Comparison of ENCODE assay signal across 3 cellular contexts in genomic region chr14:93331375-93332031, GRCh38.
TF ChIP-seq lines count a peak whose summit lies in the region.

No MANE protein-coding gene starts in this region.

TF ChIP-seq in SK-N-SH, 30 proteins besides CTCF, POLR2A, EP300 and RAD21:
- TF ChIP-seq FOXM1 (IDR thresholded peaks at IDR 0.05; ENCODE audit: low read depth) (no peak), REST (IDR thresholded peaks at IDR 0.05; ENCODE audit: low read depth, low read length) (no peak), SMC3 (IDR thresholded peaks at IDR 0.05; ENCODE audit: low read depth, low read length) (no peak), POLR2AphosphoS5 (IDR thresholded peaks at IDR 0.05; ENCODE audit: low read depth, low read length) (no peak), TEAD4 (IDR thresholded peaks at IDR 0.05; ENCODE audit: borderline replicate concordance, insufficient read depth) (no peak), USF1 (IDR thresholded peaks at IDR 0.05; ENCODE audit: borderline replicate concordance, low read depth) (no peak), RFX5 (IDR thresholded peaks at IDR 0.05; ENCODE audit: low read length) (no peak), YY1 (IDR thresholded peaks at IDR 0.05; ENCODE audit: low read depth) (no peak), MXI1 (IDR thresholded peaks at IDR 0.05; ENCODE audit: low read depth, low read length) (no peak)

TF ChIP-seq in SK-N-SH treated with all-trans-retinoic acid at 6 μM for 48 hours, 23 proteins besides CTCF, POLR2A, EP300 and RAD21:
- TF ChIP-seq SNAI2 (CRISPR knock-in tag; IDR thresholded peaks at IDR 0.05): no peak
- no peak for TF ChIP-seq ARNTL (CRISPR knock-in tag; IDR thresholded peaks at IDR 0.05; ENCODE audit: borderline replicate concordance, low read depth)
- TF ChIP-seq ZC3H10 (CRISPR knock-in tag; IDR thresholded peaks at IDR 0.05): no peak
- no peak for TF ChIP-seq ZNF8 (CRISPR knock-in tag; IDR thresholded peaks at IDR 0.05)
- no peak for TF ChIP-seq GLIS3 (CRISPR knock-in tag; IDR thresholded peaks at IDR 0.05)
- TF ChIP-seq TSHZ2 (CRISPR knock-in tag; IDR thresholded peaks at IDR 0.05): no peak
- no peak for TF ChIP-seq PATZ1 (CRISPR knock-in tag; IDR thresholded peaks at IDR 0.05; ENCODE audit: borderline replicate concordance)
- no peak for TF ChIP-seq ZNF70 (CRISPR knock-in tag; IDR thresholded peaks at IDR 0.05)
- TF ChIP-seq ZNF565 (CRISPR knock-in tag; conservative IDR thresholded peaks at IDR 0.05; ENCODE audit: low read depth): no peak
- TF ChIP-seq POU6F1 (CRISPR knock-in tag; IDR thresholded peaks at IDR 0.05; ENCODE audit: borderline replicate concordance, low read depth): no peak
- TF ChIP-seq CSDC2 (CRISPR knock-in tag; IDR thresholded peaks at IDR 0.05): no peak
- TF ChIP-seq RARB (CRISPR knock-in tag; IDR thresholded peaks at IDR 0.05): no peak
- TF ChIP-seq ZFP30 (CRISPR knock-in tag; IDR thresholded peaks at IDR 0.05): no peak
- no peak for TF ChIP-seq BACH2 (CRISPR knock-in tag; IDR thresholded peaks at IDR 0.05; ENCODE audit: borderline replicate concordance)
- no peak for TF ChIP-seq PPARA (CRISPR knock-in tag; IDR thresholded peaks at IDR 0.05; ENCODE audit: borderline replicate concordance)
- TF ChIP-seq ESRRG (CRISPR knock-in tag; IDR thresholded peaks at IDR 0.05): no peak
- TF ChIP-seq CSRNP3 (CRISPR knock-in tag; IDR thresholded peaks at IDR 0.05): no peak

TF ChIP-seq in HepG2, 621 proteins besides CTCF, POLR2A, EP300 and RAD21:
- TF ChIP-seq NFIB (CRISPR knock-in tag; IDR thresholded peaks at IDR 0.05; ENCODE audit: borderline replicate concordance) (no peak), ARID2 (CRISPR knock-in tag; IDR thresholded peaks at IDR 0.05; ENCODE audit: borderline replicate concordance) (0 out of 2 replicates have a peak, but pooled peaks have one; percentile 72), TEAD2 (CRISPR knock-in tag; IDR thresholded peaks at IDR 0.05) (no peak), ZFP91 (CRISPR knock-in tag; IDR thresholded peaks at IDR 0.05; ENCODE audit: borderline replicate concordance) (peak; percentile 33; the same call in 1 of the 2 replicates), ADNP (CRISPR knock-in tag; IDR thresholded peaks at IDR 0.05) (no peak), PHF8 (CRISPR knock-in tag; IDR thresholded peaks at IDR 0.05) (0 out of 2 replicates have a peak, but pooled peaks have one; percentile 11), PLRG1 (conservative IDR thresholded peaks at IDR 0.05) (no peak), ZNF770 (CRISPR knock-in tag; IDR thresholded peaks at IDR 0.05) (peak; percentile 77), ZNF441 (CRISPR knock-in tag; IDR thresholded peaks at IDR 0.05; ENCODE audit: borderline replicate concordance) (peak; percentile 75; the same call in 1 of the 2 replicates), ZNF496 (CRISPR knock-in tag; IDR thresholded peaks at IDR 0.05; ENCODE audit: insufficient replicate concordance) (no peak)
TF ChIP-seq in HepG2: peak in this region for 5.
